In the genomic region with DNA sequence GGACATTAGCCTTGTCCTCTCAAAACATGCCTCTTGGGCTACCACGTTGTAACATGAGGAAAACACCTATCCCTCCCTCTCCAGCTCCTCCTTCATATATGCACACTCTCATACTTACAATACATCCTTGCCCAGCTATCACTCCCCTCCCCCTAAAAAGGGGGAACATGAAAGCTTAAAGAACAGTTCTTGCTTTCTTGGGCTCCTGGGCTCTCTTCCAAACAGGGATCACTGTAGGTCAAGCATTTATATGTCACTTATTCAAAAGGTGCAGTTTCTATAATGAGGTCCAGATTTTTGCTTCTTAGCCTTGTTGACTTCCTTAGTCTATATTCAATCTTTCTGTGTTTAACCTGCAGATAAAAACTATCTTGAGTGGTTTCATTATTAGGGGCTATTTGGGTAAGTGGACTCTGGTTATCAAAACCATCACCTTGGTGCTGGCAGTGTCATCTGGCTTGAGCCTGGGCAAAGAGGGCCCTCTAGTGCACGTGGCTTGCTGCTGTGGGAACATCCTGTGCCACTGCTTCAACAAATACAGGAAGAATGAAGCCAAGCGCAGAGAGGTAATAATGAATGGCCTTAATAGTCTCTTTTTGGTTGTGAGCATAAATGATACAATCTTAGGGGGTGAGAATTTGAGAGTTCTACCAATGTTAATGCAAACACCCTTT, we compare ENCODE assay signal across 8 cellular contexts.
A peak's percentile ranks its signal among the peaks of the same experiment; 100 is the strongest.
DNase-seq lines count a peak whose midpoint lies in the region; ATAC-seq, FAIRE-seq and TF ChIP-seq lines count a peak whose summit lies in the region.

No MANE protein-coding gene starts in this region.

- no peaks in the 10 kb centered on the region for H3K27me3 Mint-ChIP-seq in activated CD8-positive, alpha-beta T cell treated with anti-CD3 and anti-CD28 coated beads for 36 hours
- H3K27me3 Mint-ChIP-seq in activated CD8-positive, alpha-beta T cell treated with anti-CD3 and anti-CD28 coated beads, Interleukin-2, amount 10 ng/mL, durations not matched to agents 7 days and 5 days (ENCODE audit: low read depth) = no peaks in the 10 kb centered on the region
- H3K27me3 Mint-ChIP-seq in activated T-cell treated with anti-CD3 and anti-CD28 coated beads, Interleukin-2, amount 50 U/mL, for 4 hours (ENCODE audit: low read depth) = no peaks in the 10 kb centered on the region

- no peak for ATAC-seq in activated CD8-positive, alpha-beta T cell treated with anti-CD3 and anti-CD28 coated beads for 36 hours
- no peak for ATAC-seq in activated CD8-positive, alpha-beta T cell treated with anti-CD3 and anti-CD28 coated beads, Interleukin-2, amount 10 ng/mL, durations not matched to agents 7 days and 5 days
- peak; percentile 51 for ATAC-seq in omental fat pad (ENCODE audit: low FRiP score)
- ATAC-seq in activated T-cell treated with anti-CD3 and anti-CD28 coated beads, Interleukin-2, amount 50 U/mL, for 4 hours = no peak

- POLR2A ChIA-PET in activated CD8-positive, alpha-beta T cell treated with anti-CD3 and anti-CD28 coated beads for 36 hours (lab: Charles Lee) = no interaction called here
- POLR2A ChIA-PET in activated CD8-positive, alpha-beta T cell treated with anti-CD3 and anti-CD28 coated beads, Interleukin-2, amount 10 ng/mL, durations not matched to agents 7 days and 5 days (lab: Charles Lee) = no interaction called here

- H3K4me3 Mint-ChIP-seq in activated CD8-positive, alpha-beta T cell treated with anti-CD3 and anti-CD28 coated beads for 36 hours = no peak overlapping the region
- no peak overlapping the region for H3K4me3 Mint-ChIP-seq in activated CD8-positive, alpha-beta T cell treated with anti-CD3 and anti-CD28 coated beads, Interleukin-2, amount 10 ng/mL, durations not matched to agents 7 days and 5 days
- no peak overlapping the region for H3K4me3 Mint-ChIP-seq in activated T-cell treated with anti-CD3 and anti-CD28 coated beads, Interleukin-2, amount 50 U/mL, for 4 hours

- no peaks in the 10 kb centered on the region for H3K9me3 Mint-ChIP-seq in activated CD8-positive, alpha-beta T cell treated with anti-CD3 and anti-CD28 coated beads for 36 hours
- no peaks in the 10 kb centered on the region for H3K9me3 Mint-ChIP-seq in activated CD8-positive, alpha-beta T cell treated with anti-CD3 and anti-CD28 coated beads, Interleukin-2, amount 10 ng/mL, durations not matched to agents 7 days and 5 days (ENCODE audit: insufficient read depth)
- H3K9me3 Mint-ChIP-seq in activated T-cell treated with anti-CD3 and anti-CD28 coated beads, Interleukin-2, amount 50 U/mL, for 4 hours = no peaks in the 10 kb centered on the region

- no peak for TF ChIP-seq CTCF in activated CD8-positive, alpha-beta T cell treated with anti-CD3 and anti-CD28 coated beads for 36 hours (IDR thresholded peaks at IDR 0.05)
- TF ChIP-seq CTCF in dorsolateral prefrontal cortex (IDR thresholded peaks at IDR 0.05 in 54 of 56, conservative IDR thresholded peaks at IDR 0.05 in 2 of 56; ENCODE audit: low read depth in 1 of 56, partially characterized antibody in 56 of 56) (peak in 24 of 56 donors; percentile 5 to 51 (median 30)), omental fat pad (IDR thresholded peaks at IDR 0.05) (no peak)

- H3K4me1 Mint-ChIP-seq in activated CD8-positive, alpha-beta T cell treated with anti-CD3 and anti-CD28 coated beads for 36 hours (ENCODE audit: low read depth) = no peaks in the 10 kb centered on the region
- peaks cover 6% of the 10 kb centered on the region for H3K4me1 Mint-ChIP-seq in activated CD8-positive, alpha-beta T cell treated with anti-CD3 and anti-CD28 coated beads, Interleukin-2, amount 10 ng/mL, durations not matched to agents 7 days and 5 days (ENCODE audit: low read depth)
- H3K4me1 Mint-ChIP-seq in activated T-cell treated with anti-CD3 and anti-CD28 coated beads, Interleukin-2, amount 50 U/mL, for 4 hours (ENCODE audit: low read depth) = no peaks in the 10 kb centered on the region

- CTCF ChIA-PET in activated CD8-positive, alpha-beta T cell treated with anti-CD3 and anti-CD28 coated beads for 36 hours (lab: Charles Lee) = interaction anchor here (0.7 kb wide), 1 partner anchor 164 kb away, joined by 3 read pairs; no protein-coding TSS in a partner anchor
- CTCF ChIA-PET in activated CD8-positive, alpha-beta T cell treated with anti-CD3 and anti-CD28 coated beads, Interleukin-2, amount 10 ng/mL, durations not matched to agents 7 days and 5 days (lab: Charles Lee) = no interaction called here

- intact Hi-C loops in activated CD8-positive, alpha-beta T cell treated with anti-CD3 and anti-CD28 coated beads for 36 hours (cut with micrococcal nuclease) = no loop called here
- intact Hi-C loops in dorsolateral prefrontal cortex (cut with DNase I) = loop anchor here in 1 of 2 donors (10.0 kb wide), 1 partner anchor 167 kb away; no protein-coding TSS in a partner anchor

- FAIRE-seq in HTR-8/SVneo (lab: Jason Lieb, UNC) = no peak

- H3K27ac ChIP-seq in dorsolateral prefrontal cortex = no peak overlapping the region

- peak; percentile 8 for DNase-seq in activated CD8-positive, alpha-beta T cell treated with anti-CD3 and anti-CD28 coated beads for 36 hours
- no peak for DNase-seq in activated CD8-positive, alpha-beta T cell treated with anti-CD3 and anti-CD28 coated beads, Interleukin-2, amount 10 ng/mL, durations not matched to agents 7 days and 5 days
- peak; percentile 2 for DNase-seq in NCI-H1694 treated with DMSO at 0.1 percent for 48 hours (lab: John Stamatoyannopoulos, UW)
- DNase-seq in dorsolateral prefrontal cortex = peak in 7 of 10 donors; percentile 4 to 41 (median 28)
- no peak for DNase-seq in omental fat pad (ENCODE audit: low spot score)
- DNase-seq in T1000 (lab: John Stamatoyannopoulos, UW) = no peak
- DNase-seq in HTR-8/SVneo (ENCODE audit: insufficient read length, low spot score) = no peak
- no peak for DNase-seq in activated T-cell treated with anti-CD3 and anti-CD28 coated beads, Interleukin-2, amount 50 U/mL, for 4 hours

- peaks cover 0 to 43% (median 9%) of the 10 kb centered on the region in 45 donors for H3K27me3 ChIP-seq in dorsolateral prefrontal cortex

- H3K4me3 ChIP-seq in dorsolateral prefrontal cortex = no peak overlapping the region

- H3K36me3 Mint-ChIP-seq in activated CD8-positive, alpha-beta T cell treated with anti-CD3 and anti-CD28 coated beads for 36 hours (ENCODE audit: low read depth) = peaks cover 1% of the 10 kb centered on the region
- no peaks in the 10 kb centered on the region for H3K36me3 Mint-ChIP-seq in activated CD8-positive, alpha-beta T cell treated with anti-CD3 and anti-CD28 coated beads, Interleukin-2, amount 10 ng/mL, durations not matched to agents 7 days and 5 days (ENCODE audit: low read depth)
- H3K36me3 Mint-ChIP-seq in activated T-cell treated with anti-CD3 and anti-CD28 coated beads, Interleukin-2, amount 50 U/mL, for 4 hours (ENCODE audit: insufficient read depth) = peaks cover 3% of the 10 kb centered on the region

- H3K27ac Mint-ChIP-seq in activated CD8-positive, alpha-beta T cell treated with anti-CD3 and anti-CD28 coated beads for 36 hours = no peak overlapping the region
- H3K27ac Mint-ChIP-seq in activated CD8-positive, alpha-beta T cell treated with anti-CD3 and anti-CD28 coated beads, Interleukin-2, amount 10 ng/mL, durations not matched to agents 7 days and 5 days = no peak overlapping the region

Comparison
In these comparisons a context has a peak if more than half of its experiments do, and no peak if none do; other contexts are left out.
1. DNase-seq: peak in activated CD8-positive, alpha-beta T cell treated with anti-CD3 and anti-CD28 coated beads for 36 hours (single experiment), NCI-H1694 treated with DMSO at 0.1 percent for 48 hours (single experiment) and dorsolateral prefrontal cortex (7 of 10); none in activated CD8-positive, alpha-beta T cell treated with anti-CD3 and anti-CD28 coated beads, Interleukin-2, amount 10 ng/mL, durations not matched to agents 7 days and 5 days (single experiment), omental fat pad (single experiment), T1000 (single experiment), HTR-8/SVneo (single experiment) and activated T-cell treated with anti-CD3 and anti-CD28 coated beads, Interleukin-2, amount 50 U/mL, for 4 hours (single experiment).